Comparison of ENCODE assay signal across 12 cellular contexts in genomic region chr17:29838961-29839360, GRCh38.
A peak's percentile ranks its signal among the peaks of the same experiment; 100 is the strongest.
DNase-seq lines count a peak whose midpoint lies in the region; ATAC-seq, FAIRE-seq and TF ChIP-seq lines count a peak whose summit lies in the region.
"Had no signal": no experiment of that assay in that cellular context is flagged by ENCODE, and none has a peak within 500 bp of the region (broad histone marks: within the 10 kb centered on the region; RNA-seq: fewer than 3 reads in every experiment).

No MANE protein-coding gene starts in this region.

- FAIRE-seq in HTR-8/SVneo (lab: Jason Lieb, UNC) (peak; percentile 13), HepG2 (lab: Jason Lieb, UNC) (no peak)
- FAIRE-seq: endometrium had no signal

- no peak overlapping the region for H3K4me2 ChIP-seq in HepG2 (ENCODE audit: low read depth, low read length)

- POLR2A ChIA-PET in HepG2 (lab: Yijun Ruan, JAX), result no interaction called here

- no TSS peak for BruUV-seq in HepG2 (replicated peaks; lab: Mats Ljungman, UMichigan)

- H3K4me3 ChIP-seq in HepG2 (replicated peaks in 1 of 3; ENCODE audit: insufficient read depth in 1 of 3, low read depth in 2 of 3, low read length in 3 of 3), result no peak overlapping the region

- H3K36me3 ChIP-seq in HepG2 (replicated peaks in 1 of 2; ENCODE audit: control insufficient read depth in 1 of 2, insufficient read depth in 2 of 2, low read length in 2 of 2), result no peaks in the 10 kb centered on the region

- no peaks in the 10 kb centered on the region for H3K9me3 ChIP-seq in HepG2 (ENCODE audit: low read length)

- H3K27me3 ChIP-seq in HepG2 (ENCODE audit: control insufficient read depth in 1 of 2, insufficient read depth in 2 of 2, low read length in 2 of 2), result no peaks in the 10 kb centered on the region

- no peak for TF ChIP-seq RAD21 in HepG2 (CRISPR knock-in tag; IDR thresholded peaks at IDR 0.05)

- intact Hi-C loops in HepG2 (cut with micrococcal nuclease; ENCODE audit: unreplicated experiment), result no loop called here

- TF ChIP-seq EP300 in HepG2 (IDR thresholded peaks at IDR 0.05; ENCODE audit: low read depth in 2 of 2, low read length in 2 of 2), result no peak
- no peak for TF ChIP-seq EP300 in HepG2 (CRISPR knock-in tag; IDR thresholded peaks at IDR 0.05; ENCODE audit: borderline replicate concordance)

- H3K79me2 ChIP-seq in HepG2 (ENCODE audit: insufficient read depth, low read length), result no peaks in the 10 kb centered on the region

- DNase-seq in COLO668 (lab: John Stamatoyannopoulos, UW; ENCODE audit: unreplicated experiment), result peak; percentile 12
- DNase-seq in HTR-8/SVneo (ENCODE audit: insufficient read length, low spot score), result no peak
- peak; percentile 25 for DNase-seq in dermis blood vessel endothelial cell
- DNase-seq in HepG2 (ENCODE audit: low spot score), result no peak
- no peak for DNase-seq in LoVo (ENCODE audit: low spot score)
- DNase-seq in NCI-H2081 (lab: John Stamatoyannopoulos, UW), result no peak
- DNase-seq in ureter (ENCODE audit: low spot score), result no peak
- DNase-seq: activated naive CD8-positive, alpha-beta T cell treated with anti-CD3 and anti-CD28 coated beads, Interleukin-2, amount 50 U/mL, for 24 hours; naive thymus-derived CD4-positive, alpha-beta T cell; stimulated activated CD4-positive, alpha-beta T cell treated with anti-CD3 and anti-CD28 coated beads, Interleukin-15, amount 100 ng/mL, for 24 hours had no signal

- no peak for ATAC-seq in HepG2
- ATAC-seq in GM21717 (IDR thresholded peaks at IDR 0.05; ENCODE audit: unreplicated experiment), result no peak
- ATAC-seq: activated naive CD8-positive, alpha-beta T cell treated with anti-CD3 and anti-CD28 coated beads, Interleukin-2, amount 50 U/mL, for 24 hours; naive thymus-derived CD4-positive, alpha-beta T cell had no signal

- no peak for TF ChIP-seq POLR2A in HepG2 (IDR thresholded peaks at IDR 0.05; ENCODE audit: insufficient read depth in 1 of 2, low read depth in 2 of 2, low read length in 2 of 2)

- no peaks in the 10 kb centered on the region for H3K4me1 ChIP-seq in HepG2 (ENCODE audit: insufficient read depth, low read length)

- no peak overlapping the region for H3K27ac ChIP-seq in HepG2 (ENCODE audit: extremely low read length, insufficient read depth, low read length)

- CTCF ChIA-PET in HepG2 (lab: Yijun Ruan, JAX; ENCODE audit: low intra/inter-chr PET ratio, low total read pairs), result no interaction called here

- H4K20me1 ChIP-seq in HepG2 (ENCODE audit: insufficient read depth, low read length), result no peaks in the 10 kb centered on the region

- no peak for TF ChIP-seq CTCF in HepG2 (CRISPR knock-in tag; IDR thresholded peaks at IDR 0.05)

- no peak overlapping the region for H2AFZ ChIP-seq in HepG2 (ENCODE audit: low read length)

- in situ Hi-C loops in HepG2 (cut with HindIII; ENCODE audit: extremely low pct_ligation_motif_present, low pct_unique_long_range_greater_than_20kb), result loop anchor here (10.0 kb wide), 1 partner anchor 56 kb away; no protein-coding TSS in a partner anchor

- H3K9ac ChIP-seq in HepG2 (ENCODE audit: insufficient read depth, low read depth, low read length), result no peak overlapping the region

- WGBS in HepG2 (ENCODE audit: low lambda C conversion rate), result 76% methylated on average over 2 of the region's 6 CpGs

TF ChIP-seq in HepG2, 621 proteins besides CTCF, POLR2A, EP300 and RAD21:
- TF ChIP-seq RFX1 (IDR thresholded peaks at IDR 0.05) (peak; percentile 30; the same call in 1 of the 2 replicates), ZNF34 (CRISPR knock-in tag; IDR thresholded peaks at IDR 0.05; ENCODE audit: borderline replicate concordance) (no peak), KLF11 (CRISPR knock-in tag; IDR thresholded peaks at IDR 0.05) (no peak), PITX1 (CRISPR knock-in tag; IDR thresholded peaks at IDR 0.05) (no peak), SETDB1 (CRISPR knock-in tag; IDR thresholded peaks at IDR 0.05; ENCODE audit: borderline replicate concordance) (no peak), RFX3 (CRISPR knock-in tag; IDR thresholded peaks at IDR 0.05) (peak; percentile 41; the same call in 1 of the 2 replicates), ZMYM3 (CRISPR knock-in tag; IDR thresholded peaks at IDR 0.05) (no peak)

Comparison
In these comparisons a context has a peak if more than half of its experiments do, and no peak if none do; other contexts are left out.
1. DNase-seq: peak in COLO668 (single experiment) and dermis blood vessel endothelial cell (single experiment); none in HTR-8/SVneo (single experiment), HepG2 (single experiment), LoVo (single experiment), NCI-H2081 (0 of 2) and ureter (single experiment).